In genomic region chr3:65761890-65762605, GRCh38 we compare ENCODE assay signal across 15 cellular contexts.
DNase-seq lines count a peak whose midpoint lies in the region.
"Had no signal": no experiment of that assay in that cellular context is flagged by ENCODE, and none has a peak within 500 bp of the region (broad histone marks: within the 10 kb centered on the region; RNA-seq: fewer than 3 reads in every experiment).

No MANE protein-coding gene starts in this region.

- no peaks in the 10 kb centered on the region for H3K27me3 ChIP-seq in layer of hippocampus (ENCODE audit: control insufficient read depth, insufficient read depth, low read length)
- H3K27me3 ChIP-seq: BLaER1 treated with 17β-estradiol and CSF1 and Interleukin-3, amounts not matched to agents 10 nM and 100 nM had no signal

- peak in 2 of 3 experiments; percentile 6 to 40 for DNase-seq in NCI-H1417 (lab: John Stamatoyannopoulos, UW)
- no peak for DNase-seq in NCI-H1417 treated with DMSO at 0.1 percent for 48 hours (lab: John Stamatoyannopoulos, UW)
- DNase-seq in caudate nucleus (lab: John Stamatoyannopoulos, UW): no peak
- no peak for DNase-seq in DMS79 (lab: John Stamatoyannopoulos, UW)
- DNase-seq in A172 (ENCODE audit: low spot score): no peak
- no peak for DNase-seq in glomerular visceral epithelial cell (ENCODE audit: extremely low spot score)
- DNase-seq: DND-41, GDM1, H7, NCI-H2029 treated with DMSO at 0.1 percent for 48 hours, NCI-H524 treated with DMSO at 0.1 percent for 48 hours had no signal

- peak overlapping the region; percentile 90 for H3K27ac ChIP-seq in caudate nucleus (ENCODE audit: low read depth, low read length)
- peak overlapping the region; percentile 54 for H3K27ac ChIP-seq in layer of hippocampus (ENCODE audit: low read depth, low read length)
- peak overlapping the region; percentile 47 for H3K27ac ChIP-seq in temporal lobe (ENCODE audit: low read depth, low read length)
- H3K27ac ChIP-seq: 22Rv1; BLaER1 treated with 17β-estradiol and CSF1 and Interleukin-3, amounts not matched to agents 10 nM and 100 nM had no signal

Comparison
In these comparisons a context has a peak if more than half of its experiments do, and no peak if none do; other contexts are left out.
1. DNase-seq: peak in NCI-H1417 (2 of 3); none in NCI-H1417 treated with DMSO at 0.1 percent for 48 hours (single experiment), caudate nucleus (0 of 61), DMS79 (single experiment), A172 (single experiment) and glomerular visceral epithelial cell (single experiment).
2. Peak in every context shown above with its lines, with median percentiles within 50 percentile points of each other: H3K27ac ChIP-seq.